Comparison of ENCODE assay signal across 31 cellular contexts in genomic region chr11:1659478-1659877, GRCh38. TPM values are rescaled to one million over a fixed set of nuclear protein-coding genes. Genes with fewer than 3 reads are reported as not detected.
DNase-seq lines count a peak whose midpoint lies in the region; ATAC-seq and TF ChIP-seq lines count a peak whose summit lies in the region.
"Had no signal": no experiment of that assay in that cellular context is flagged by ENCODE, and none has a peak within 500 bp of the region (broad histone marks: within the 10 kb centered on the region; RNA-seq: fewer than 3 reads in every experiment).

No MANE protein-coding gene starts in this region.

- H3K4me1 ChIP-seq in lower lobe of right lung, result no peaks in the 10 kb centered on the region
- no peaks in the 10 kb centered on the region for H3K4me1 ChIP-seq in testis
- H3K4me1 ChIP-seq: gastroesophageal sphincter, sigmoid colon, vagina had no signal

- H3K27ac ChIP-seq in lower lobe of right lung (no peak overlapping the region), testis (no peak overlapping the region), substantia nigra (ENCODE audit: low read depth, low read length, poor library complexity, severe bottlenecking) (no peak overlapping the region)
- H3K27ac ChIP-seq: gastroesophageal sphincter, sigmoid colon, vagina had no signal

- intact Hi-C loops in lower lobe of right lung (cut with DNase I), result no loop called here
- intact Hi-C loops in testis (cut with DNase I; ENCODE audit: low total_unique reads), result loop anchor here (10.0 kb wide), 2 partner anchors 175 to 495 kb away; partner anchors contain the start of genes SYT8 and TNNI2

- peaks cover 13% of the 10 kb centered on the region for H3K27me3 ChIP-seq in lower lobe of right lung (ENCODE audit: low read depth)
- no peaks in the 10 kb centered on the region for H3K27me3 ChIP-seq in testis
- H3K27me3 ChIP-seq: vagina had no signal

- CTCF ChIA-PET in activated CD4-positive, alpha-beta T cell treated with anti-CD3 and anti-CD28 coated beads, Interleukin-2, amount 10 ng/mL, durations not matched to agents 7 days and 5 days (lab: Charles Lee), result interaction anchor here (0.8 kb wide), 1 partner anchor 173 kb away, joined by 3 read pairs; no protein-coding TSS in a partner anchor

- peak overlapping the region; percentile 68 for H3K27ac Mint-ChIP-seq in activated CD4-positive, alpha-beta T cell treated with anti-CD3 and anti-CD28 coated beads, Interleukin-2, amount 10 ng/mL, durations not matched to agents 7 days and 5 days
- H3K27ac Mint-ChIP-seq in activated T-helper 17 cell treated with anti-CD3 and anti-CD28 coated beads, Interleukin-2, amount 50 U/mL, for 72 hours, result no peak overlapping the region
- H3K27ac Mint-ChIP-seq: stimulated activated naive B cell treated with anti-CD40 and anti-IgM and Interleukin-4, amounts not matched to agents 10 μg/mL and 1 μg/mL and 100 μg/mL, for 72 hours; T-helper 2 cell treated with Interferon-gamma antibody and Interleukin-4, amounts not matched to agents 5 μg/mL and 100 μg/mL, for 36 hours had no signal

- DNase-seq in activated CD4-positive, alpha-beta T cell treated with anti-CD3 and anti-CD28 coated beads, Interleukin-2, amount 10 ng/mL, durations not matched to agents 7 days and 5 days, result peak; percentile 20
- no peak for DNase-seq in activated CD4-positive, alpha-beta T cell treated with anti-CD3 and anti-CD28 coated beads for 1 hour
- peak; percentile 32 for DNase-seq in lower lobe of right lung
- DNase-seq in testis, result peak; percentile 12
- no peak for DNase-seq in NCI-H2107 (lab: John Stamatoyannopoulos, UW)
- DNase-seq in nucleus accumbens (lab: John Stamatoyannopoulos, UW), result no peak
- no peak for DNase-seq in substantia nigra (lab: John Stamatoyannopoulos, UW)
- DNase-seq: activated CD4-positive, alpha-beta T cell treated with anti-CD3 and anti-CD28 coated beads, Interleukin-2, amount 50 U/mL, for 4 hours; central memory CD4-positive, alpha-beta T cell; DMS153; left ventricle myocardium superior; NCI-H1694 treated with DMSO at 0.1 percent for 48 hours; NCI-H2171; NCI-H510A treated with DMSO at 0.1 percent for 48 hours; PC-3; sigmoid colon; stimulated activated CD4-positive, alpha-beta T cell treated with anti-CD3 and anti-CD28 coated beads, Interleukin-4, amount 100 ng/mL, for 4 hours; stimulated activated naive B cell treated with anti-CD40 and anti-IgM and Interleukin-4, amounts not matched to agents 10 μg/mL and 1 μg/mL and 100 μg/mL, for 72 hours had no signal

- H3K9me3 ChIP-seq in lower lobe of right lung (no peaks in the 10 kb centered on the region), testis (no peaks in the 10 kb centered on the region)
- H3K9me3 ChIP-seq: gastroesophageal sphincter, sigmoid colon, vagina had no signal

- WGBS in testis, 2 donors, result 78 to 84% methylated on average over 13 of the region's 13 CpGs

- TF ChIP-seq CTCF in lower lobe of right lung (IDR thresholded peaks at IDR 0.05) (no peak), testis (IDR thresholded peaks at IDR 0.05) (no peak)

- peaks cover 16% of the 10 kb centered on the region for H3K4me1 Mint-ChIP-seq in activated CD4-positive, alpha-beta T cell treated with anti-CD3 and anti-CD28 coated beads, Interleukin-2, amount 10 ng/mL, durations not matched to agents 7 days and 5 days
- H3K4me1 Mint-ChIP-seq in activated T-helper 17 cell treated with anti-CD3 and anti-CD28 coated beads, Interleukin-2, amount 50 U/mL, for 72 hours, result peaks cover 5% of the 10 kb centered on the region
- H3K4me1 Mint-ChIP-seq: neural crest cell had no signal

- no peaks in the 10 kb centered on the region for H3K9me3 Mint-ChIP-seq in activated CD4-positive, alpha-beta T cell treated with anti-CD3 and anti-CD28 coated beads, Interleukin-2, amount 10 ng/mL, durations not matched to agents 7 days and 5 days
- H3K9me3 Mint-ChIP-seq in activated T-helper 17 cell treated with anti-CD3 and anti-CD28 coated beads, Interleukin-2, amount 50 U/mL, for 72 hours, result no peaks in the 10 kb centered on the region
- H3K9me3 Mint-ChIP-seq: neural crest cell; stimulated activated naive B cell treated with anti-CD40 and anti-IgM and Interleukin-4, amounts not matched to agents 10 μg/mL and 1 μg/mL and 100 μg/mL, for 72 hours; T-helper 2 cell treated with Interferon-gamma antibody and Interleukin-4, amounts not matched to agents 5 μg/mL and 100 μg/mL, for 36 hours had no signal

- H3K4me3 ChIP-seq in lower lobe of right lung, result no peak overlapping the region
- H3K4me3 ChIP-seq in testis, result no peak overlapping the region
- H3K4me3 ChIP-seq: gastroesophageal sphincter, sigmoid colon, vagina had no signal

- no peak overlapping the region for H3K4me3 Mint-ChIP-seq in activated CD4-positive, alpha-beta T cell treated with anti-CD3 and anti-CD28 coated beads, Interleukin-2, amount 10 ng/mL, durations not matched to agents 7 days and 5 days
- H3K4me3 Mint-ChIP-seq in activated T-helper 17 cell treated with anti-CD3 and anti-CD28 coated beads, Interleukin-2, amount 50 U/mL, for 72 hours, result peak overlapping the region; percentile 28
- H3K4me3 Mint-ChIP-seq: neural crest cell; stimulated activated naive B cell treated with anti-CD40 and anti-IgM and Interleukin-4, amounts not matched to agents 10 μg/mL and 1 μg/mL and 100 μg/mL, for 72 hours; T-helper 2 cell treated with Interferon-gamma antibody and Interleukin-4, amounts not matched to agents 5 μg/mL and 100 μg/mL, for 36 hours had no signal

- no peaks in the 10 kb centered on the region for H3K36me3 Mint-ChIP-seq in activated CD4-positive, alpha-beta T cell treated with anti-CD3 and anti-CD28 coated beads, Interleukin-2, amount 10 ng/mL, durations not matched to agents 7 days and 5 days (ENCODE audit: low read depth)
- no peaks in the 10 kb centered on the region for H3K36me3 Mint-ChIP-seq in activated T-helper 17 cell treated with anti-CD3 and anti-CD28 coated beads, Interleukin-2, amount 50 U/mL, for 72 hours (ENCODE audit: low read depth)
- H3K36me3 Mint-ChIP-seq: stimulated activated naive B cell treated with anti-CD40 and anti-IgM and Interleukin-4, amounts not matched to agents 10 μg/mL and 1 μg/mL and 100 μg/mL, for 72 hours had no signal

- TF ChIP-seq POLR2A in testis (IDR thresholded peaks at IDR 0.05), result no peak

- H3K36me3 ChIP-seq in lower lobe of right lung (no peaks in the 10 kb centered on the region), testis (ENCODE audit: low read depth, missing control alignments) (no peaks in the 10 kb centered on the region)
- H3K36me3 ChIP-seq: gastroesophageal sphincter, sigmoid colon, vagina had no signal

- H3K27me3 Mint-ChIP-seq in activated CD4-positive, alpha-beta T cell treated with anti-CD3 and anti-CD28 coated beads, Interleukin-2, amount 10 ng/mL, durations not matched to agents 7 days and 5 days, result peaks cover 27% of the 10 kb centered on the region
- H3K27me3 Mint-ChIP-seq in activated T-helper 17 cell treated with anti-CD3 and anti-CD28 coated beads, Interleukin-2, amount 50 U/mL, for 72 hours, result peaks cover 22% of the 10 kb centered on the region

- POLR2A ChIA-PET in activated CD4-positive, alpha-beta T cell treated with anti-CD3 and anti-CD28 coated beads, Interleukin-2, amount 10 ng/mL, durations not matched to agents 7 days and 5 days (lab: Charles Lee), result no interaction called here

- ATAC-seq in activated T-helper 17 cell treated with anti-CD3 and anti-CD28 coated beads, Interleukin-2, amount 50 U/mL, for 72 hours (replicated peaks), result no peak
- ATAC-seq in lower lobe of right lung, result no peak
- ATAC-seq: gastroesophageal sphincter; left ventricle myocardium superior; PC-3; Right ventricle myocardium inferior; stimulated activated naive B cell treated with anti-CD40 and anti-IgM and Interleukin-4, amounts not matched to agents 10 μg/mL and 1 μg/mL and 100 μg/mL, for 72 hours had no signal

RNA-seq across cellular contexts. Expression of gene KRTAP5-5, which starts 29.9 kb away (rescaled TPM):
- not detected for total RNA-seq in activated CD4-positive, alpha-beta T cell treated with anti-CD3 and anti-CD28 coated beads, Interleukin-2, amount 10 ng/mL, durations not matched to agents 7 days and 5 days
- not detected for total RNA-seq in activated T-helper 17 cell treated with anti-CD3 and anti-CD28 coated beads, Interleukin-2, amount 50 U/mL, for 72 hours
- not detected for total RNA-seq in lower lobe of right lung
- not detected for total RNA-seq in testis
- polyA plus RNA-seq in testis (ENCODE audit: insufficient read depth, low read depth, low replicate concordance), result not detected
- total RNA-seq: A172, dermis microvascular lymphatic vessel endothelial cell, fibroblast of lung, G401, gastroesophageal sphincter, H1, left ventricle myocardium superior, mononuclear cell, neural crest cell, PC-3, Right ventricle myocardium inferior, sigmoid colon, temporal lobe, vagina had no signal
- polyA plus RNA-seq: fibroblast of lung had no signal

RNA-seq across cellular contexts. Expression of gene KRTAP5-6, which starts 37.5 kb away (rescaled TPM):
- total RNA-seq in activated CD4-positive, alpha-beta T cell treated with anti-CD3 and anti-CD28 coated beads, Interleukin-2, amount 10 ng/mL, durations not matched to agents 7 days and 5 days, result not detected
- not detected for total RNA-seq in activated T-helper 17 cell treated with anti-CD3 and anti-CD28 coated beads, Interleukin-2, amount 50 U/mL, for 72 hours
- total RNA-seq in lower lobe of right lung (not detected), testis (not detected)
- polyA plus RNA-seq in testis (ENCODE audit: insufficient read depth, low read depth, low replicate concordance), result not detected
- total RNA-seq: A172, fibroblast of lung, G401, gastroesophageal sphincter, H1, left ventricle myocardium superior, mononuclear cell, neural crest cell, PC-3, Right ventricle myocardium inferior, sigmoid colon, temporal lobe, vagina had no signal
- polyA plus RNA-seq: fibroblast of lung, H1, sigmoid colon had no signal

RNA-seq across cellular contexts. Expression of gene KRTAP5-4, which starts 37.5 kb away (rescaled TPM):
- total RNA-seq in activated CD4-positive, alpha-beta T cell treated with anti-CD3 and anti-CD28 coated beads, Interleukin-2, amount 10 ng/mL, durations not matched to agents 7 days and 5 days, result not detected
- not detected for total RNA-seq in activated T-helper 17 cell treated with anti-CD3 and anti-CD28 coated beads, Interleukin-2, amount 50 U/mL, for 72 hours
- total RNA-seq in lower lobe of right lung, result not detected
- total RNA-seq in testis, result not detected
- not detected for polyA plus RNA-seq in testis (ENCODE audit: insufficient read depth, low read depth, low replicate concordance)
- total RNA-seq: A172, dermis microvascular lymphatic vessel endothelial cell, fibroblast of lung, G401, gastroesophageal sphincter, H1, left ventricle myocardium superior, mononuclear cell, neural crest cell, PC-3, Right ventricle myocardium inferior, sigmoid colon, vagina had no signal
- polyA plus RNA-seq: fibroblast of lung, H1, sigmoid colon had no signal

RNA-seq across cellular contexts. Expression of gene KRTAP5-3, which starts 51.2 kb away (rescaled TPM):
- not detected for total RNA-seq in activated CD4-positive, alpha-beta T cell treated with anti-CD3 and anti-CD28 coated beads, Interleukin-2, amount 10 ng/mL, durations not matched to agents 7 days and 5 days
- total RNA-seq in activated T-helper 17 cell treated with anti-CD3 and anti-CD28 coated beads, Interleukin-2, amount 50 U/mL, for 72 hours, result not detected
- not detected for total RNA-seq in lower lobe of right lung
- total RNA-seq in testis, result not detected
- polyA plus RNA-seq in testis (ENCODE audit: insufficient read depth, low read depth, low replicate concordance), result not detected
- total RNA-seq: A172, dermis microvascular lymphatic vessel endothelial cell, fibroblast of lung, G401, gastroesophageal sphincter, H1, left ventricle myocardium superior, mononuclear cell, neural crest cell, PC-3, Right ventricle myocardium inferior, sigmoid colon, temporal lobe, vagina had no signal
- polyA plus RNA-seq: fibroblast of lung, H1, sigmoid colon had no signal

Comparison
In these comparisons a context has a peak if more than half of its experiments do, and no peak if none do; other contexts are left out.
1. DNase-seq: peak in activated CD4-positive, alpha-beta T cell treated with anti-CD3 and anti-CD28 coated beads, Interleukin-2, amount 10 ng/mL, durations not matched to agents 7 days and 5 days (single experiment), lower lobe of right lung (single experiment) and testis (single experiment); none in activated CD4-positive, alpha-beta T cell treated with anti-CD3 and anti-CD28 coated beads for 1 hour (single experiment), NCI-H2107 (single experiment), nucleus accumbens (0 of 56) and substantia nigra (0 of 49).